Comparison of ENCODE assay signal across 21 cellular contexts in genomic region chr2:71474116-71474743, GRCh38. TPM values are rescaled to one million over a fixed set of nuclear protein-coding genes. Genes with fewer than 3 reads are reported as not detected.
DNase-seq lines count a peak whose midpoint lies in the region; ATAC-seq and TF ChIP-seq lines count a peak whose summit lies in the region.
"Had no signal": no experiment of that assay in that cellular context is flagged by ENCODE, and none has a peak within 500 bp of the region (broad histone marks: within the 10 kb centered on the region; RNA-seq: fewer than 3 reads in every experiment).

No MANE protein-coding gene starts in this region.

- peak; percentile 58 for DNase-seq in NOMO-1 treated with DMSO at 0.1 percent for 48 hours (lab: John Stamatoyannopoulos, UW; ENCODE audit: unreplicated experiment)
- no peak for DNase-seq in chondrocyte (ENCODE audit: low spot score)
- no peak for DNase-seq in left lung
- no peak for DNase-seq in epidermal melanocyte (ENCODE audit: insufficient read length, low spot score)
- DNase-seq in HuH-7 (ENCODE audit: low spot score), result no peak
- no peak for DNase-seq in HT-29 (ENCODE audit: low spot score)
- DNase-seq: activated CD4-positive, alpha-beta T cell treated with anti-CD3 and anti-CD28 coated beads for 4 hours; activated T-cell treated with anti-CD3 and anti-CD28 coated beads for 4 hours; dorsolateral prefrontal cortex; islet precursor cell; Kasumi-1; NCI-H146; pancreas; SHP77 treated with DMSO at 0.1 percent for 48 hours; T1000; tibial artery had no signal

- H3K27me3 Mint-ChIP-seq in chondrocyte (ENCODE audit: low read depth), result no peaks in the 10 kb centered on the region

- H3K4me3 ChIP-seq in left lung (no peak overlapping the region), skin epidermis (no peak overlapping the region)
- H3K4me3 ChIP-seq: dorsolateral prefrontal cortex, pancreas, smooth muscle cell, tibial artery had no signal

- intact Hi-C loops in left lung (cut with DNase I), result no loop called here

- peak overlapping the region; percentile 73 for H3K27ac Mint-ChIP-seq in chondrocyte (ENCODE audit: unreplicated experiment)
- H3K27ac Mint-ChIP-seq: activated naive CD8-positive, alpha-beta T cell; B cell had no signal

- no peaks in the 10 kb centered on the region for H3K27me3 ChIP-seq in left lung
- H3K27me3 ChIP-seq: dorsolateral prefrontal cortex, pancreas, tibial artery had no signal

- peak overlapping the region; percentile 48 to 93 for H3K27ac ChIP-seq in left lung
- H3K27ac ChIP-seq in skin epidermis, result peak overlapping the region in 11 of 21 experiments; percentile 1 to 76 (median 29)
- H3K27ac ChIP-seq: tibial artery had no signal

- ATAC-seq in left lung (peak; percentile 25), HG03439 (IDR thresholded peaks at IDR 0.05; ENCODE audit: unreplicated experiment) (no peak)
- ATAC-seq: pancreas had no signal

- H3K36me3 Mint-ChIP-seq in chondrocyte (ENCODE audit: low read depth), result peaks cover 15% of the 10 kb centered on the region
- H3K36me3 Mint-ChIP-seq: activated naive CD8-positive, alpha-beta T cell had no signal

- no peaks in the 10 kb centered on the region for H3K9me3 Mint-ChIP-seq in chondrocyte (ENCODE audit: low read depth)

- H3K36me3 ChIP-seq in left lung, result no peaks in the 10 kb centered on the region
- H3K36me3 ChIP-seq: pancreas, tibial artery had no signal

- H3K4me1 ChIP-seq in left lung, result peaks cover 6 to 63% of the 10 kb centered on the region in 2 donors
- H3K4me1 ChIP-seq: pancreas had no signal

- TF ChIP-seq CTCF in chondrocyte (IDR thresholded peaks at IDR 0.05) (no peak), left lung (IDR thresholded peaks at IDR 0.05) (no peak)

- H3K4me1 Mint-ChIP-seq in chondrocyte (ENCODE audit: low read depth), result peaks cover 61% of the 10 kb centered on the region

- no peaks in the 10 kb centered on the region for H3K9me3 ChIP-seq in left lung
- H3K9me3 ChIP-seq: pancreas, tibial artery had no signal

- H3K4me3 Mint-ChIP-seq in chondrocyte (ENCODE audit: unreplicated experiment), result no peak overlapping the region
- H3K4me3 Mint-ChIP-seq: activated naive CD8-positive, alpha-beta T cell; B cell had no signal

RNA-seq across cellular contexts. Expression of gene DYSF, which starts 20.9 kb away (rescaled TPM):
- total RNA-seq in chondrocyte (83.0 to 115 TPM (median 112 TPM) in 3 replicates), left lung (10 to 100 TPM; 24.5 to 71.4 TPM)
- not detected in 2 replicates for total RNA-seq in HT-29 (2014; rRNA removed; shearing (Covaris generic))

Comparison
In these comparisons a context has a peak if more than half of its experiments do, and no peak if none do; other contexts are left out.
1. RNA of gene DYSF, which starts 20.9 kb away (total RNA-seq): 83.0 to 115 TPM in chondrocyte and 24.5 to 71.4 TPM in left lung; not detected in HT-29; every median in the first group is over 10 times any median in the second.